In the genomic region with DNA sequence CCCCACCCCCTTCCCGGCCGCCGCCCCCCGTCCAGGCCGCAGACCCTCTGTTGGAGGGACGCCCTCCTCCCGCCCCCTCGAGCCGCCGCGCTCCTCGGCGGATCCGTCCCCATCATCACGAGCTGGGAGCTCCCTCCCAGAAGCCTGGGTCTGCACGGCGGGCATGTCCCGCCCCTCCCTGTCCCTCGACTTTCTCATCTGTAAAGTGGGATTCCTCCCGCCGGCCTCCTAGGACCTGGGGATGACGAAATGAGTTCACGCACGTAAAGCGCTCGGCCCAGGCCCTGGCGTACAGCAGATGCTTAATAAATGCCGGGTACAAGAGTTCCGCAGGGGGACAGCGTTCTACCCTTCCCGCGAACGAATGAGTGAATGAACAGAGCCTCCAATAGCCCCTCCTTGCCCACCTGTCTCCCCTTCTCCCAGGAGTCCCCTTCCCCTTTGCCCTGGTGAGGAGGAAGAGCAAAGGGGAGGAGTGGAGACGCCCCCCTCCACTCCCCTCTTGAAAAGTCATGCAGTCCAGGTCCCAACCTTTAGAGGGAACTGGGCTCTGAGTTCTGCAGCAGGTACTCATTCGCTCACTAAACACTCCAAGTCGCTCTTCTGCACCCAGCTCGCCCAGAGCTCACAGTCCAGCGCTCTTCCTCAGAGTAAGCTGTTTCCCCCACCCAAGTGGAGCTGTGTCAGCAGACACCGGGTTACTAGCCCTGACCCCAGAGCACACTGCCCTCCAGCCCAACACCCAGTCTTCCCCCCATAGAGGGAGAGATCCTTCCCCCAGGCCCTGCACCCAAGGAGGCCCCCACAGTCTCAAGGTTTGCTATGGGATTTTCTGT, we compare ENCODE assay signal across 7 cellular contexts. TPM values are rescaled to one million over a fixed set of nuclear protein-coding genes. Genes with fewer than 3 reads are reported as not detected.
A peak's percentile ranks its signal among the peaks of the same experiment; 100 is the strongest.
DNase-seq lines count a peak whose midpoint lies in the region; ATAC-seq and TF ChIP-seq lines count a peak whose summit lies in the region.

No MANE protein-coding gene starts in this region.

- H3K79me1 ChIP-seq in H9 (ENCODE audit: insufficient read depth, low read depth, low read length, poor library complexity, severe bottlenecking), result no peaks in the 10 kb centered on the region

- TF ChIP-seq CTCF in H9 (conservative IDR thresholded peaks at IDR 0.05) (no peak), WERI-Rb-1 (IDR thresholded peaks at IDR 0.05; ENCODE audit: low read depth, low read length) (no peak), right atrium auricular region (IDR thresholded peaks at IDR 0.05) (no peak), smooth muscle cell (IDR thresholded peaks at IDR 0.05; ENCODE audit: borderline replicate concordance, insufficient read depth, poor library complexity, severe bottlenecking) (no peak)

- no peak overlapping the region for H2BK12ac ChIP-seq in H9 (ENCODE audit: insufficient read length, low read depth, low read length)

- peak overlapping the region; percentile 66 to 74 for H3K4me3 Mint-ChIP-seq in H9

- H3K14ac ChIP-seq in H9 (ENCODE audit: insufficient read depth, low read length), result no peak overlapping the region; the same call in 1 of the 2 replicates

- WGBS in H9 (ENCODE audit: extremely low coverage, insufficient read length, low lambda C conversion rate), result no CpG with 5 or more reads among the region's 39 CpGs
- 36% methylated on average over 24 of the region's 39 CpGs for WGBS in smooth muscle cell (ENCODE audit: low lambda C conversion rate)

- no peak overlapping the region for H3K18ac ChIP-seq in H9 (ENCODE audit: insufficient read length, low read depth, low read length)

- H4K5ac ChIP-seq in H9 (ENCODE audit: insufficient read length, low read depth, low read length), result no peak overlapping the region

- H4K91ac ChIP-seq in H9 (ENCODE audit: insufficient read length, low read depth, low read length), result no peak overlapping the region

- H3K36me3 Mint-ChIP-seq in H9 (ENCODE audit: insufficient read depth in 1 of 3, low read depth in 3 of 3), result no peaks in the 10 kb centered on the region

- no peaks in the 10 kb centered on the region; a peak in 2 of 5 replicates for H3K9me3 Mint-ChIP-seq in H9

- H4K20me1 ChIP-seq in H9 (ENCODE audit: control insufficient read depth, insufficient read depth, insufficient read length), result peaks cover 3% of the 10 kb centered on the region
- H4K20me1 ChIP-seq in smooth muscle cell (ENCODE audit: low read depth), result no peaks in the 10 kb centered on the region

- no peaks in the 10 kb centered on the region for H3F3A ChIP-seq in smooth muscle cell (ENCODE audit: low read depth)

- H3K27me3 Mint-ChIP-seq in H9 (ENCODE audit: low read depth), result peaks cover 24% of the 10 kb centered on the region

- no peak overlapping the region for H2BK20ac ChIP-seq in H9 (ENCODE audit: low read depth, low read length, poor library complexity, severe bottlenecking)

- peaks cover 11% of the 10 kb centered on the region for H3K23me2 ChIP-seq in H9 (ENCODE audit: insufficient read length, low read depth, low read length, poor library complexity, severe bottlenecking)

- H3K4ac ChIP-seq in H9 (ENCODE audit: low read depth, low read length), result no peak overlapping the region

- H3T11ph ChIP-seq in H9 (ENCODE audit: low read length), result no peak overlapping the region

- H2BK5ac ChIP-seq in H9 (ENCODE audit: insufficient read length, low read length), result no peak overlapping the region

- no peak overlapping the region for H3K9ac ChIP-seq in H9 (ENCODE audit: extremely low read depth, insufficient read length, low read length)
- H3K9ac ChIP-seq in smooth muscle cell (ENCODE audit: low read depth), result no peak overlapping the region

- no peak overlapping the region for H2AFZ ChIP-seq in H9 (ENCODE audit: low read length)
- no peak overlapping the region for H2AFZ ChIP-seq in smooth muscle cell (ENCODE audit: low read depth)

- ATAC-seq in GM21367 (IDR thresholded peaks at IDR 0.05; ENCODE audit: unreplicated experiment), result no peak

- H3K27ac ChIP-seq in H9 (ENCODE audit: insufficient read length, low read depth, low read length) (no peak overlapping the region), WERI-Rb-1 (no peak overlapping the region), right atrium auricular region (no peak overlapping the region), smooth muscle cell (ENCODE audit: low read depth) (no peak overlapping the region)

- no peak overlapping the region for H2AK5ac ChIP-seq in H9 (ENCODE audit: insufficient read length, low read length)

- no peak overlapping the region for H3K23ac ChIP-seq in H9 (ENCODE audit: insufficient read length, low read depth, low read length)

- H3K9me3 ChIP-seq in H9 (ENCODE audit: control insufficient read depth, low read depth, low read length) (no peaks in the 10 kb centered on the region), WERI-Rb-1 (ENCODE audit: severe bottlenecking) (no peaks in the 10 kb centered on the region), right atrium auricular region (no peaks in the 10 kb centered on the region), smooth muscle cell (replicated peaks; ENCODE audit: low read depth) (no peaks in the 10 kb centered on the region)

- no peak overlapping the region for H4K8ac ChIP-seq in H9 (replicated peaks; ENCODE audit: insufficient read length, low read depth, low read length)

- H3K56ac ChIP-seq in H9 (ENCODE audit: insufficient read length, low read depth, low read length), result no peak overlapping the region

- H2BK15ac ChIP-seq in H9 (ENCODE audit: low read depth, low read length), result no peak overlapping the region

- DNase-seq in H9 (no peak), WERI-Rb-1 (no peak), right atrium auricular region (ENCODE audit: low spot score) (no peak), smooth muscle cell (lab: John Stamatoyannopoulos, UW; ENCODE audit: unreplicated experiment) (no peak), CD1c-positive myeloid dendritic cell (ENCODE audit: extremely low spot score) (no peak), DMS153 (lab: John Stamatoyannopoulos, UW) (no peak)

- peak overlapping the region; percentile 42 for H3K4me2 ChIP-seq in H9 (ENCODE audit: insufficient read depth, insufficient read length, low read length)
- H3K4me2 ChIP-seq in smooth muscle cell, result peak overlapping the region; percentile 84

- peaks cover 14 to 34% of the 10 kb centered on the region in 2 experiments for H3K4me1 Mint-ChIP-seq in H9

- H3K4me3 ChIP-seq in WERI-Rb-1 (ENCODE audit: low read depth, low read length), result peak overlapping the region; percentile 9; the same call in 1 of the 2 replicates
- peak overlapping the region; percentile 21 to 53 for H3K4me3 ChIP-seq in right atrium auricular region
- peak overlapping the region; percentile 21 for H3K4me3 ChIP-seq in smooth muscle cell

- H3K4me1 ChIP-seq in H9 (ENCODE audit: insufficient read depth, low read length) (no peaks in the 10 kb centered on the region; the same call in 1 of the 2 replicates), right atrium auricular region (peaks cover 0 to 10% of the 10 kb centered on the region in 2 donors), smooth muscle cell (ENCODE audit: low read depth) (no peaks in the 10 kb centered on the region)

- H2BK120ac ChIP-seq in H9 (ENCODE audit: low read depth, low read length, poor library complexity, severe bottlenecking), result no peak overlapping the region

- H3K27me3 ChIP-seq in H9 (ENCODE audit: insufficient read depth, low read length), result no peaks in the 10 kb centered on the region
- H3K27me3 ChIP-seq in WERI-Rb-1 (ENCODE audit: insufficient read depth, low read depth, severe bottlenecking), result no peaks in the 10 kb centered on the region
- H3K27me3 ChIP-seq in right atrium auricular region, result no peaks in the 10 kb centered on the region
- H3K27me3 ChIP-seq in smooth muscle cell (ENCODE audit: low read depth), result peaks cover 14% of the 10 kb centered on the region

- no peak overlapping the region; a peak in 1 of 7 replicates for H3K27ac Mint-ChIP-seq in H9

- H3K36me3 ChIP-seq in WERI-Rb-1 (peaks cover 4% of the 10 kb centered on the region), right atrium auricular region (no peaks in the 10 kb centered on the region), smooth muscle cell (ENCODE audit: low read depth) (no peaks in the 10 kb centered on the region)

- H3K79me2 ChIP-seq in H9 (ENCODE audit: insufficient read depth, low read length) (no peaks in the 10 kb centered on the region), smooth muscle cell (ENCODE audit: low read depth) (no peaks in the 10 kb centered on the region)

RNA-seq across cellular contexts. Expression of a gene that starts 16.8 kb away (rescaled TPM):
- 6.4 and 7.9 TPM in 2 replicates for total RNA-seq in H9 (2021)
- total RNA-seq in right atrium auricular region, result 1 to 10 TPM; 4.0 to 8.4 TPM
- 0.99 and 3.0 TPM in 2 replicates for total RNA-seq in smooth muscle cell
- 3.9 and 4.1 TPM in 2 replicates for polyA plus RNA-seq in smooth muscle cell
